Comparison of ENCODE assay signal across 8 cellular contexts in the genomic region with DNA sequence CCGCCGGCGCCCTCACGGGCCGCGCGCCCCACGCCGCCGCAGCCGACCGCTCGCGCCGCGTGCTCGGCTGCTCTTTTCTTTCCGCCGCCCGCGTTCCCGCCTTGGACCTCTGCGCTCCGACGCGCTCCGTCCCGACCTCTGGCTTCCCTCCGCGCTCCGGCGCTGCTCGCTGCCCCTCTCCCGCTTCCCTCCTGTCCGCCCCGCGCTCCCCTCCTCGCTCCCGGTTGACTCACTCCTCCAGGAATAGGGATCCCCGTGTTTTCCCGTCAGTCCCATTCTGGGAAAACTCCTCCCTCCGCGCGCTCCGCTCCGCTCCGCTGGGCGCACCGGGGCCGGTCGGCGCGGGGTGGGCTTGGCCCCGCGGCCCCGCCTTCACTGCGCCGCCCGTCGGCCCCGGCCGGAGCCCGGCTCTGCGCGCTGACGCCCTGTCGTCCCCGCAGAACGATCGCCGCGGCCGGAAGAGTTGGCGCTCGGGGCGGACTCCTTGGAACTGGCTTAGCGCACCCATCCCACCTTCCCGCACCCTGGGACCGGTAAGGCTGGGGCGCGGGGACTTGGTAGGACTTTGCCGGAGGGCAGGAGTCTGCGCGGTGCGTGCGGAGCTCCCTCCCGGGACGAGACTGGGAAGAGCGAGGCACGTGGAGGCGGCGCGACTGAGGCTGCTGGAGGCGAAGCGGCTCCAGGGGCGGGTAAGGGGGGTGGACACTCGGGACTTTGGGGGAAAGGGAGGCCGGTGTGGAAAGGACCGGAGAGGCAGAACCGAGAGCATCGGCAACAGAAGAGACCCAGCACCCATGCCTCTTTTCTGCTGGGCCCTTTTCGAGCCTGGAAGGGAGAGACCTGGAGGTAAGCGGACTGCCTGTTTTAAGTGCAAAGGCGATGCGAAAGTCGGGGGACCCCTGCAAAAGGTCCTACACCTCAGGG. TPM values are rescaled to one million over a fixed set of nuclear protein-coding genes. Genes with fewer than 3 reads are reported as not detected.
A peak's percentile ranks its signal among the peaks of the same experiment; 100 is the strongest.
DNase-seq lines count a peak whose midpoint lies in the region; ATAC-seq, FAIRE-seq and TF ChIP-seq lines count a peak whose summit lies in the region.

No MANE protein-coding gene starts in this region.

- no peaks in the 10 kb centered on the region for H3K9me2 ChIP-seq in hepatocyte (replicated peaks; ENCODE audit: insufficient read depth)

- ATAC-seq in gastrocnemius medialis (peak; percentile 33 to 43), HG03095 (IDR thresholded peaks at IDR 0.05; ENCODE audit: unreplicated experiment) (no peak)

- no peak for FAIRE-seq in astrocyte (lab: Jason Lieb, UNC)

- TF ChIP-seq CTCF in 22Rv1 (IDR thresholded peaks at IDR 0.05) (peak; percentile 34), astrocyte (IDR thresholded peaks at IDR 0.05; ENCODE audit: insufficient read depth, low read depth, low read length) (no peak), hepatocyte (IDR thresholded peaks at IDR 0.05; ENCODE audit: poor library complexity) (no peak), gastrocnemius medialis (IDR thresholded peaks at IDR 0.05 in 4 of 5, conservative IDR thresholded peaks at IDR 0.05 in 1 of 5) (peak in 3 of 5 experiments; percentile 18 to 26 (median 20))

- H3K4me1 ChIP-seq in ES-I3 (ENCODE audit: insufficient read depth, low read length) = peaks cover 16% of the 10 kb centered on the region
- peaks cover 34% of the 10 kb centered on the region for H3K4me1 ChIP-seq in astrocyte (ENCODE audit: insufficient read depth, low read length)
- peaks cover 22% of the 10 kb centered on the region for H3K4me1 ChIP-seq in hepatocyte (ENCODE audit: insufficient read depth)
- peaks cover 40 to 46% of the 10 kb centered on the region in 2 donors for H3K4me1 ChIP-seq in gastrocnemius medialis

- peaks cover 4% of the 10 kb centered on the region for H3K36me3 Mint-ChIP-seq in astrocyte (ENCODE audit: low read depth, unreplicated experiment)

- WGBS in hepatocyte (ENCODE audit: low lambda C conversion rate, missing lambda C conversion rate) = 2% methylated on average over 61 of the region's 106 CpGs

- peak overlapping the region; percentile 75 for H3K9ac ChIP-seq in ES-I3 (ENCODE audit: low read depth, low read length)
- peak overlapping the region; percentile 88 for H3K9ac ChIP-seq in astrocyte (ENCODE audit: low read length)

- in situ Hi-C loops in gastrocnemius medialis (cut with MboI; ENCODE audit: low sequenced_read_pairs in 4 of 4) = loop anchor here in 3 of 4 donors (5.0 to 10.0 kb wide), 3 partner anchors 73 to 78 kb away; no protein-coding TSS in a partner anchor

- H4K20me1 ChIP-seq in astrocyte (ENCODE audit: insufficient read depth, low read length) (peaks cover 31% of the 10 kb centered on the region), hepatocyte (ENCODE audit: insufficient read depth, poor library complexity, severe bottlenecking) (no peaks in the 10 kb centered on the region)

- H2AFZ ChIP-seq in astrocyte (ENCODE audit: low read depth, low read length) = peak overlapping the region; percentile 81
- H2AFZ ChIP-seq in hepatocyte = peak overlapping the region; percentile 79

- peak overlapping the region; percentile 68 for H3K4me3 ChIP-seq in astrocyte (ENCODE audit: insufficient read depth, low read depth, low read length)
- H3K4me3 ChIP-seq in hepatocyte = peak overlapping the region; percentile 75
- H3K4me3 ChIP-seq in gastrocnemius medialis = peak overlapping the region; percentile 61 to 87 (median 74)

- H3K4me2 ChIP-seq in astrocyte (ENCODE audit: low read length) = peak overlapping the region; percentile 87
- peak overlapping the region; percentile 97 for H3K4me2 ChIP-seq in hepatocyte

- H3K79me2 ChIP-seq in astrocyte (ENCODE audit: insufficient read depth, low read length) = peaks cover 45% of the 10 kb centered on the region
- peaks cover 6% of the 10 kb centered on the region for H3K79me2 ChIP-seq in hepatocyte

- peaks cover 16% of the 10 kb centered on the region for H3K4me1 Mint-ChIP-seq in astrocyte (ENCODE audit: low read depth, unreplicated experiment)

- H3K36me3 ChIP-seq in ES-I3 (ENCODE audit: insufficient read depth, low read length) = no peaks in the 10 kb centered on the region
- H3K36me3 ChIP-seq in astrocyte (ENCODE audit: insufficient read depth, low read length) = no peaks in the 10 kb centered on the region
- no peaks in the 10 kb centered on the region for H3K36me3 ChIP-seq in hepatocyte (replicated peaks; ENCODE audit: insufficient read depth, low read depth)
- H3K36me3 ChIP-seq in gastrocnemius medialis = peaks cover 0 to 5% of the 10 kb centered on the region in 2 donors

- TF ChIP-seq POLR2A in gastrocnemius medialis (IDR thresholded peaks at IDR 0.05) = peak; percentile 91

- H3K4me3 Mint-ChIP-seq in astrocyte (ENCODE audit: unreplicated experiment) = peak overlapping the region; percentile 84

- H3K27me3 Mint-ChIP-seq in astrocyte (ENCODE audit: low read depth, unreplicated experiment) = no peaks in the 10 kb centered on the region

- DNase-seq in NCI-H2227 (lab: John Stamatoyannopoulos, UW; ENCODE audit: unreplicated experiment) = peak; percentile 68
- DNase-seq in astrocyte (ENCODE audit: low read depth) = peak; percentile 61
- peak; percentile 79 for DNase-seq in hepatocyte (ENCODE audit: low spot score)
- DNase-seq in gastrocnemius medialis = peak; percentile 56 to 80
- DNase-seq in OCI-M1 (lab: John Stamatoyannopoulos, UW) = no peak

- intact Hi-C loops in gastrocnemius medialis (cut with DNase I; ENCODE audit: low total_unique reads) = loop anchor here (1.0 to 5.0 kb wide), 2 partner anchors 67 to 87 kb away; partner anchors contain the start of gene TULP3

- H3K9me3 ChIP-seq in ES-I3 (ENCODE audit: control insufficient read depth, insufficient read depth, low read length) = no peaks in the 10 kb centered on the region
- no peaks in the 10 kb centered on the region for H3K9me3 ChIP-seq in astrocyte (ENCODE audit: insufficient read depth, low read depth, low read length)
- H3K9me3 ChIP-seq in hepatocyte (ENCODE audit: low read depth) = no peaks in the 10 kb centered on the region
- no peaks in the 10 kb centered on the region for H3K9me3 ChIP-seq in gastrocnemius medialis

- peak overlapping the region; percentile 98 for H3K27ac ChIP-seq in 22Rv1
- peak overlapping the region; percentile 78 for H3K27ac ChIP-seq in astrocyte (ENCODE audit: low read depth, low read length)
- peak overlapping the region; percentile 89 for H3K27ac ChIP-seq in hepatocyte
- H3K27ac ChIP-seq in gastrocnemius medialis = peak overlapping the region; percentile 87 to 98 (median 96)

- H3K9me3 Mint-ChIP-seq in astrocyte (ENCODE audit: unreplicated experiment) = no peaks in the 10 kb centered on the region

- H3K27me3 ChIP-seq in astrocyte (ENCODE audit: insufficient read depth, low read length) (no peaks in the 10 kb centered on the region), hepatocyte (no peaks in the 10 kb centered on the region), gastrocnemius medialis (no peaks in the 10 kb centered on the region)

- H3K27ac Mint-ChIP-seq in astrocyte (ENCODE audit: unreplicated experiment) = peak overlapping the region; percentile 86

RNA-seq across cellular contexts. Expression of gene TEAD4, which starts 0.6 kb away (rescaled TPM):
- total RNA-seq in astrocyte = 13.0 and 19.1 TPM in 2 replicates
- total RNA-seq in hepatocyte = 5.5 and 8.3 TPM in 2 replicates
- 12.0 and 12.7 TPM in 2 replicates for polyA plus RNA-seq in hepatocyte
- 100 to 1,000 TPM in 2 of 4 donors, 10 to 100 TPM in 2; 91.1 to 201 (median 122) TPM for total RNA-seq in gastrocnemius medialis

Comparison
In these comparisons a context has a peak if more than half of its experiments do, and no peak if none do; other contexts are left out.
1. CTCF ChIP-seq: peak in 22Rv1 (single experiment) and gastrocnemius medialis (3 of 5); none in astrocyte (single experiment) and hepatocyte (single experiment).
2. Peak in every context shown above with its lines, with median percentiles within 50 percentile points of each other: H3K27ac ChIP-seq and H3K4me3 ChIP-seq.